In genomic region chr19:15419413-15420025, GRCh38 we compare ENCODE assay signal across 9 cellular contexts. TPM values are rescaled to one million over a fixed set of nuclear protein-coding genes. Genes with fewer than 3 reads are reported as not detected.
DNase-seq lines count a peak whose midpoint lies in the region; ATAC-seq, FAIRE-seq and TF ChIP-seq lines count a peak whose summit lies in the region.
"Had no signal": no experiment of that assay in that cellular context is flagged by ENCODE, and none has a peak within 500 bp of the region (broad histone marks: within the 10 kb centered on the region; RNA-seq: fewer than 3 reads in every experiment).

No MANE protein-coding gene starts in this region.

- intact Hi-C loops in mucosa of descending colon (cut with DNase I, micrococcal nuclease), result loop anchor here in 1 of 2 donors (10.0 kb wide), 1 partner anchor 165 kb away; no protein-coding TSS in a partner anchor

- H3K4me2 ChIP-seq in astrocyte (ENCODE audit: low read length), result peak overlapping the region; percentile 86

- H3K4me1 Mint-ChIP-seq in astrocyte (ENCODE audit: low read depth, unreplicated experiment), result peaks cover 8% of the 10 kb centered on the region

- peak overlapping the region; percentile 27 for H2AFZ ChIP-seq in astrocyte (ENCODE audit: low read depth, low read length)

- H3K27me3 ChIP-seq in astrocyte (ENCODE audit: insufficient read depth, low read length), result no peaks in the 10 kb centered on the region

- FAIRE-seq in astrocyte (lab: Jason Lieb, UNC) (peak; percentile 34), urothelium cell line (lab: Jason Lieb, UNC) (no peak)

- no peaks in the 10 kb centered on the region for H3K27me3 Mint-ChIP-seq in astrocyte (ENCODE audit: low read depth, unreplicated experiment)

- H3K4me1 ChIP-seq in HEK293 (ENCODE audit: control insufficient read depth, insufficient read depth, low read length) (peaks cover 16% of the 10 kb centered on the region), astrocyte (ENCODE audit: insufficient read depth, low read length) (peaks cover 13% of the 10 kb centered on the region), mucosa of descending colon (ENCODE audit: low read depth) (peaks cover 16% of the 10 kb centered on the region)

- peak overlapping the region; percentile 64 for H3K9ac ChIP-seq in astrocyte (ENCODE audit: low read length)

- H3K36me3 ChIP-seq in HEK293 (ENCODE audit: control insufficient read depth in 2 of 2, insufficient read depth in 1 of 2, low read length in 2 of 2) (peaks cover 23 to 49% of the 10 kb centered on the region in 2 experiments), astrocyte (ENCODE audit: insufficient read depth, low read length) (peaks cover 18% of the 10 kb centered on the region), mucosa of descending colon (ENCODE audit: low read depth) (no peaks in the 10 kb centered on the region)

- peaks cover 41% of the 10 kb centered on the region for H3K79me2 ChIP-seq in astrocyte (ENCODE audit: insufficient read depth, low read length)

- peak overlapping the region; percentile 41 for H3K27ac Mint-ChIP-seq in astrocyte (ENCODE audit: unreplicated experiment)

- H3K27ac ChIP-seq in HEK293 (ENCODE audit: extremely low read depth, low read depth, low read length) (no peak overlapping the region), astrocyte (ENCODE audit: low read depth, low read length) (no peak overlapping the region)

- peaks cover 36% of the 10 kb centered on the region for H4K20me1 ChIP-seq in astrocyte (ENCODE audit: insufficient read depth, low read length)

- CTCF ChIA-PET in HEK293 (lab: Yijun Ruan, JAX), result interaction anchor here (0.6 to 2.8 kb wide), 19 partner anchors 8 to 237 kb away, joined by 3 to 27 read pairs (median 6); no protein-coding TSS in a partner anchor

- peaks cover 23% of the 10 kb centered on the region for H3K36me3 Mint-ChIP-seq in astrocyte (ENCODE audit: low read depth, unreplicated experiment)

- H3K9me3 ChIP-seq in HEK293 (ENCODE audit: control insufficient read depth, insufficient read depth, low read depth, low read length) (no peaks in the 10 kb centered on the region), astrocyte (ENCODE audit: insufficient read depth, low read depth, low read length) (peaks cover 5% of the 10 kb centered on the region), mucosa of descending colon (peaks cover 3% of the 10 kb centered on the region)

- H3K4me3 ChIP-seq in HEK293 (ENCODE audit: low read depth, low read length) (no peak overlapping the region), astrocyte (ENCODE audit: insufficient read depth, low read depth, low read length) (peak overlapping the region; percentile 53), mucosa of descending colon (peak overlapping the region; percentile 98)

- DNase-seq in AG08396 (ENCODE audit: low spot score) (peak; percentile 54), astrocyte (ENCODE audit: low read depth) (no peak), mucosa of descending colon (no peak), AML-193 (lab: John Stamatoyannopoulos, UW) (no peak), left lobe of liver (ENCODE audit: low spot score) (no peak), GM20000 (ENCODE audit: low spot score) (no peak), urothelium cell line (ENCODE audit: low spot score) (no peak)

- H3K4me3 Mint-ChIP-seq in astrocyte (ENCODE audit: unreplicated experiment), result peak overlapping the region; percentile 92

- no peak for ATAC-seq in mucosa of descending colon
- no peak for ATAC-seq in left lobe of liver

- no peaks in the 10 kb centered on the region for H3K9me3 Mint-ChIP-seq in astrocyte (ENCODE audit: unreplicated experiment)

- POLR2A ChIA-PET in HEK293 (lab: Yijun Ruan, JAX), result interaction anchor here (0.8 to 4.8 kb wide), 29 partner anchors 10 to 246 kb away, joined by 3 to 94 read pairs (median 4); partner anchors contain the start of genes AKAP8 and BRD4

- TF ChIP-seq CTCF in HEK293 (tag by site-specific recombination; IDR thresholded peaks at IDR 0.05) (no peak), astrocyte (IDR thresholded peaks at IDR 0.05; ENCODE audit: insufficient read depth, low read depth, low read length) (no peak), mucosa of descending colon (IDR thresholded peaks at IDR 0.05) (no peak), GM20000 (IDR thresholded peaks at IDR 0.05; ENCODE audit: extremely low read depth, missing control alignments) (no peak)

TF ChIP-seq in HEK293, 187 proteins besides CTCF, POLR2A, EP300 and RAD21:
- TF ChIP-seq HIC1 (tag by site-specific recombination; IDR thresholded peaks at IDR 0.05), result peak; percentile 48; the same call in 1 of the 2 replicates
- no peak for TF ChIP-seq ZSCAN18 (tag by site-specific recombination; IDR thresholded peaks at IDR 0.05)
- 0 out of 2 replicates have a peak, but pooled peaks have one; percentile 4 for TF ChIP-seq ZNF610 (tag by site-specific recombination; IDR thresholded peaks at IDR 0.05; ENCODE audit: borderline replicate concordance)

RNA-seq across cellular contexts. Expression of gene AKAP8L, which starts 0.7 kb away (rescaled TPM):
- total RNA-seq in astrocyte (101 and 105 TPM in 2 replicates), mucosa of descending colon (100 to 1,000 TPM in 1 of 3 donors, 10 to 100 TPM in 2; 74.4 to 111 (median 96.0) TPM), left lobe of liver (64.5 TPM)

RNA-seq across cellular contexts. Expression of gene WIZ, which starts 30.2 kb away (rescaled TPM):
- total RNA-seq in astrocyte (43.8 and 45.3 TPM in 2 replicates), mucosa of descending colon (10 to 100 TPM; 26.7 to 39.9 (median 28.1) TPM), left lobe of liver (18.7 TPM)

RNA-seq across cellular contexts. Expression of gene AKAP8, which starts 39.9 kb away (rescaled TPM):
- total RNA-seq in astrocyte, result 35.6 and 40.1 TPM in 2 replicates
- 10 to 100 TPM; 37.8 to 50.0 (median 41.3) TPM for total RNA-seq in mucosa of descending colon
- total RNA-seq in left lobe of liver, result 24.7 TPM

RNA-seq across cellular contexts. Expression of gene RASAL3, which starts 44.8 kb away (rescaled TPM):
- total RNA-seq in astrocyte (0.14 TPM in 1 of 2 replicates, not detected in the other), mucosa of descending colon (1 to 10 TPM; 4.0 to 5.2 (median 5.1) TPM), left lobe of liver (1.9 TPM)

RNA-seq across cellular contexts. Expression of gene PGLYRP2, which starts 59.8 kb away (rescaled TPM):
- total RNA-seq in astrocyte, result not detected in 2 replicates
- not detected for total RNA-seq in mucosa of descending colon
- 65.8 TPM for total RNA-seq in left lobe of liver
- total RNA-seq: cerebellum had no signal
